ENCODE assay signal across 1 cellular context in genomic region chr1:37723072-37723389, GRCh38.
TF ChIP-seq lines count a peak whose summit lies in the region.

No MANE protein-coding gene starts in this region.

TF ChIP-seq in H1, 55 proteins besides CTCF, POLR2A, EP300 and RAD21:
- TF ChIP-seq GTF2F1 (IDR thresholded peaks at IDR 0.05; ENCODE audit: borderline replicate concordance, low read depth, low read length) (no peak), SIN3A (conservative IDR thresholded peaks at IDR 0.05 in 1 of 2, IDR thresholded peaks at IDR 0.05 in 1 of 2; ENCODE audit: low read depth in 1 of 2, low read length in 2 of 2) (no peak), SRF (IDR thresholded peaks at IDR 0.05; ENCODE audit: low read depth, low read length) (no peak), JUND (IDR thresholded peaks at IDR 0.05; ENCODE audit: low read length) (no peak), SAP30 (IDR thresholded peaks at IDR 0.05; ENCODE audit: insufficient read depth, insufficient replicate concordance, low read length) (no peak), KDM1A (IDR thresholded peaks at IDR 0.05; ENCODE audit: borderline replicate concordance, low read length) (no peak), POU5F1 (IDR thresholded peaks at IDR 0.05; ENCODE audit: low read depth, low read length) (no peak)
- TF ChIP-seq, protein P1, sequence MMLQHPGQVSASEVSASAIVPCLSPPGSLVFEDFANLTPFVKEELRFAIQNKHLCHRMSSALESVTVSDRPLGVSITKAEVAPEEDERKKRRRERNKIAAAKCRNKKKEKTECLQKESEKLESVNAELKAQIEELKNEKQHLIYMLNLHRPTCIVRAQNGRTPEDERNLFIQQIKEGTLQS (IDR thresholded peaks at IDR 0.05; ENCODE audit: insufficient read depth, low read depth, low read length), result no peak
- TF ChIP-seq, protein P2, sequence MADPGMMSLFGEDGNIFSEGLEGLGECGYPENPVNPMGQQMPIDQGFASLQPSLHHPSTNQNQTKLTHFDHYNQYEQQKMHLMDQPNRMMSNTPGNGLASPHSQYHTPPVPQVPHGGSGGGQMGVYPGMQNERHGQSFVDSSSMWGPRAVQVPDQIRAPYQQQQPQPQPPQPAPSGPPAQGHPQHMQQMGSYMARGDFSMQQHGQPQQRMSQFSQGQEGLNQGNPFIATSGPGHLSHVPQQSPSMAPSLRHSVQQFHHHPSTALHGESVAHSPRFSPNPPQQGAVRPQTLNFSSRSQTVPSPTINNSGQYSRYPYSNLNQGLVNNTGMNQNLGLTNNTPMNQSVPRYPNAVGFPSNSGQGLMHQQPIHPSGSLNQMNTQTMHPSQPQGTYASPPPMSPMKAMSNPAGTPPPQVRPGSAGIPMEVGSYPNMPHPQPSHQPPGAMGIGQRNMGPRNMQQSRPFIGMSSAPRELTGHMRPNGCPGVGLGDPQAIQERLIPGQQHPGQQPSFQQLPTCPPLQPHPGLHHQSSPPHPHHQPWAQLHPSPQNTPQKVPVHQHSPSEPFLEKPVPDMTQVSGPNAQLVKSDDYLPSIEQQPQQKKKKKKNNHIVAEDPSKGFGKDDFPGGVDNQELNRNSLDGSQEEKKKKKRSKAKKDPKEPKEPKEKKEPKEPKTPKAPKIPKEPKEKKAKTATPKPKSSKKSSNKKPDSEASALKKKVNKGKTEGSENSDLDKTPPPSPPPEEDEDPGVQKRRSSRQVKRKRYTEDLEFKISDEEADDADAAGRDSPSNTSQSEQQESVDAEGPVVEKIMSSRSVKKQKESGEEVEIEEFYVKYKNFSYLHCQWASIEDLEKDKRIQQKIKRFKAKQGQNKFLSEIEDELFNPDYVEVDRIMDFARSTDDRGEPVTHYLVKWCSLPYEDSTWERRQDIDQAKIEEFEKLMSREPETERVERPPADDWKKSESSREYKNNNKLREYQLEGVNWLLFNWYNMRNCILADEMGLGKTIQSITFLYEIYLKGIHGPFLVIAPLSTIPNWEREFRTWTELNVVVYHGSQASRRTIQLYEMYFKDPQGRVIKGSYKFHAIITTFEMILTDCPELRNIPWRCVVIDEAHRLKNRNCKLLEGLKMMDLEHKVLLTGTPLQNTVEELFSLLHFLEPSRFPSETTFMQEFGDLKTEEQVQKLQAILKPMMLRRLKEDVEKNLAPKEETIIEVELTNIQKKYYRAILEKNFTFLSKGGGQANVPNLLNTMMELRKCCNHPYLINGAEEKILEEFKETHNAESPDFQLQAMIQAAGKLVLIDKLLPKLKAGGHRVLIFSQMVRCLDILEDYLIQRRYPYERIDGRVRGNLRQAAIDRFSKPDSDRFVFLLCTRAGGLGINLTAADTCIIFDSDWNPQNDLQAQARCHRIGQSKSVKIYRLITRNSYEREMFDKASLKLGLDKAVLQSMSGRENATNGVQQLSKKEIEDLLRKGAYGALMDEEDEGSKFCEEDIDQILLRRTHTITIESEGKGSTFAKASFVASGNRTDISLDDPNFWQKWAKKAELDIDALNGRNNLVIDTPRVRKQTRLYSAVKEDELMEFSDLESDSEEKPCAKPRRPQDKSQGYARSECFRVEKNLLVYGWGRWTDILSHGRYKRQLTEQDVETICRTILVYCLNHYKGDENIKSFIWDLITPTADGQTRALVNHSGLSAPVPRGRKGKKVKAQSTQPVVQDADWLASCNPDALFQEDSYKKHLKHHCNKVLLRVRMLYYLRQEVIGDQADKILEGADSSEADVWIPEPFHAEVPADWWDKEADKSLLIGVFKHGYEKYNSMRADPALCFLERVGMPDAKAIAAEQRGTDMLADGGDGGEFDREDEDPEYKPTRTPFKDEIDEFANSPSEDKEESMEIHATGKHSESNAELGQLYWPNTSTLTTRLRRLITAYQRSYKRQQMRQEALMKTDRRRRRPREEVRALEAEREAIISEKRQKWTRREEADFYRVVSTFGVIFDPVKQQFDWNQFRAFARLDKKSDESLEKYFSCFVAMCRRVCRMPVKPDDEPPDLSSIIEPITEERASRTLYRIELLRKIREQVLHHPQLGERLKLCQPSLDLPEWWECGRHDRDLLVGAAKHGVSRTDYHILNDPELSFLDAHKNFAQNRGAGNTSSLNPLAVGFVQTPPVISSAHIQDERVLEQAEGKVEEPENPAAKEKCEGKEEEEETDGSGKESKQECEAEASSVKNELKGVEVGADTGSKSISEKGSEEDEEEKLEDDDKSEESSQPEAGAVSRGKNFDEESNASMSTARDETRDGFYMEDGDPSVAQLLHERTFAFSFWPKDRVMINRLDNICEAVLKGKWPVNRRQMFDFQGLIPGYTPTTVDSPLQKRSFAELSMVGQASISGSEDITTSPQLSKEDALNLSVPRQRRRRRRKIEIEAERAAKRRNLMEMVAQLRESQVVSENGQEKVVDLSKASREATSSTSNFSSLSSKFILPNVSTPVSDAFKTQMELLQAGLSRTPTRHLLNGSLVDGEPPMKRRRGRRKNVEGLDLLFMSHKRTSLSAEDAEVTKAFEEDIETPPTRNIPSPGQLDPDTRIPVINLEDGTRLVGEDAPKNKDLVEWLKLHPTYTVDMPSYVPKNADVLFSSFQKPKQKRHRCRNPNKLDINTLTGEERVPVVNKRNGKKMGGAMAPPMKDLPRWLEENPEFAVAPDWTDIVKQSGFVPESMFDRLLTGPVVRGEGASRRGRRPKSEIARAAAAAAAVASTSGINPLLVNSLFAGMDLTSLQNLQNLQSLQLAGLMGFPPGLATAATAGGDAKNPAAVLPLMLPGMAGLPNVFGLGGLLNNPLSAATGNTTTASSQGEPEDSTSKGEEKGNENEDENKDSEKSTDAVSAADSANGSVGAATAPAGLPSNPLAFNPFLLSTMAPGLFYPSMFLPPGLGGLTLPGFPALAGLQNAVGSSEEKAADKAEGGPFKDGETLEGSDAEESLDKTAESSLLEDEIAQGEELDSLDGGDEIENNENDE (IDR thresholded peaks at IDR 0.05; ENCODE audit: insufficient replicate concordance, low read length), result no peak
- TF ChIP-seq, protein P3, sequence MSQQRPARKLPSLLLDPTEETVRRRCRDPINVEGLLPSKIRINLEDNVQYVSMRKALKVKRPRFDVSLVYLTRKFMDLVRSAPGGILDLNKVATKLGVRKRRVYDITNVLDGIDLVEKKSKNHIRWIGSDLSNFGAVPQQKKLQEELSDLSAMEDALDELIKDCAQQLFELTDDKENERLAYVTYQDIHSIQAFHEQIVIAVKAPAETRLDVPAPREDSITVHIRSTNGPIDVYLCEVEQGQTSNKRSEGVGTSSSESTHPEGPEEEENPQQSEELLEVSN (IDR thresholded peaks at IDR 0.05), result no peak
